8 cellular contexts compared by ENCODE assay signal in genomic region chr2:54456526-54457325, GRCh38. TPM values are rescaled to one million over a fixed set of nuclear protein-coding genes. Genes with fewer than 3 reads are reported as not detected.
DNase-seq lines count a peak whose midpoint lies in the region; ATAC-seq and TF ChIP-seq lines count a peak whose summit lies in the region.

No MANE protein-coding gene starts in this region.

- no peaks in the 10 kb centered on the region for H3K9me3 Mint-ChIP-seq in MCF 10A (ENCODE audit: unreplicated experiment)

- no peaks in the 10 kb centered on the region for H3K36me3 Mint-ChIP-seq in MCF 10A (ENCODE audit: insufficient read depth, unreplicated experiment)

- H3K79me2 ChIP-seq in PC-9 (ENCODE audit: low read depth) = no peaks in the 10 kb centered on the region

- no peaks in the 10 kb centered on the region for H3K4me1 Mint-ChIP-seq in MCF 10A (ENCODE audit: insufficient read depth, unreplicated experiment)

- TF ChIP-seq CTCF in PC-9 (conservative IDR thresholded peaks at IDR 0.05) (no peak), MCF 10A (IDR thresholded peaks at IDR 0.05; ENCODE audit: unreplicated experiment) (no peak)

- H3K27me3 Mint-ChIP-seq in MCF 10A (ENCODE audit: insufficient read depth, unreplicated experiment) = no peaks in the 10 kb centered on the region

- intact Hi-C loops in PC-9 (cut with micrococcal nuclease; ENCODE audit: unreplicated experiment) (loop anchor here (1.0 to 10.0 kb wide), 7 partner anchors 26 to 342 kb away; partner anchors contain the start of gene ACYP2), MCF 10A (cut with micrococcal nuclease) (no loop called here)

- peak; percentile 71 for DNase-seq in NCI-H748 (lab: John Stamatoyannopoulos, UW; ENCODE audit: unreplicated experiment)
- no peak for DNase-seq in NCI-H748 treated with DMSO at 0.1 percent for 48 hours (lab: John Stamatoyannopoulos, UW)
- DNase-seq in PC-9 = peak in 1 of 2 experiments; percentile 58
- peak; percentile 26 for DNase-seq in MCF 10A (ENCODE audit: unreplicated experiment)
- DNase-seq in iPS-NIHi11 (ENCODE audit: low spot score) = peak; percentile 70

- H3K27me3 ChIP-seq in PC-9 (ENCODE audit: insufficient read depth, low read depth) = no peaks in the 10 kb centered on the region; the same call in 1 of the 2 replicates

- H3F3A ChIP-seq in PC-9 (ENCODE audit: insufficient read depth, low read depth) = peaks cover 16% of the 10 kb centered on the region

- POLR2A ChIA-PET in PC-9 (lab: Charles Lee; ENCODE audit: unreplicated experiment) (interaction anchor here (0.6 to 1.1 kb wide), 3 partner anchors 67 to 101 kb away, joined by 6 to 19 read pairs (median 6); no protein-coding TSS in a partner anchor), MCF 10A (lab: Yijun Ruan, JAX) (interaction anchor here (0.9 to 1.0 kb wide), 2 partner anchors 10 to 126 kb away, joined by 3 read pairs; a partner anchor contains a TSS)

- H3K27ac Mint-ChIP-seq in MCF 10A (ENCODE audit: low read depth, unreplicated experiment) = no peak overlapping the region

- ATAC-seq in HG02885 (IDR thresholded peaks at IDR 0.05; ENCODE audit: poor library complexity, unreplicated experiment) (peak; percentile 59), HG02610 (IDR thresholded peaks at IDR 0.05; ENCODE audit: unreplicated experiment) (no peak)

- H3K4me1 ChIP-seq in PC-9 (replicated peaks; ENCODE audit: insufficient read depth) = peaks cover 28% of the 10 kb centered on the region

- H3K9me2 ChIP-seq in PC-9 (ENCODE audit: insufficient read depth) = no peaks in the 10 kb centered on the region

- peak overlapping the region; percentile 76 for H2AFZ ChIP-seq in PC-9

- no peaks in the 10 kb centered on the region for H3K9me3 ChIP-seq in PC-9 (ENCODE audit: insufficient read depth, low read depth)

- H3K4me3 ChIP-seq in PC-9 (peak overlapping the region; percentile 68), skin epidermis (peak overlapping the region; percentile 39 to 81 (median 62))

- no peaks in the 10 kb centered on the region for H3K36me3 ChIP-seq in PC-9 (ENCODE audit: low read depth)

- CTCF ChIA-PET in PC-9 (lab: Charles Lee) (interaction anchor here (0.6 to 1.0 kb wide), 2 partner anchors 40 to 54 kb away, joined by 5 to 7 read pairs; no protein-coding TSS in a partner anchor), MCF 10A (lab: Yijun Ruan, JAX) (interaction anchor here (1.4 kb wide), 1 partner anchor 10 kb away, joined by 4 read pairs; no protein-coding TSS in a partner anchor)

- no TSS peak for BruUV-seq in PC-9 (replicated peaks; lab: Mats Ljungman, UMichigan)
- no TSS peak for BruUV-seq in MCF 10A (replicated peaks; lab: Mats Ljungman, UMichigan)

- H3K27ac ChIP-seq in PC-9 (no peak overlapping the region), skin epidermis (peak overlapping the region; percentile 33 to 93 (median 79))

- H4K20me1 ChIP-seq in PC-9 (ENCODE audit: insufficient read depth) = no peaks in the 10 kb centered on the region

- peak overlapping the region; percentile 76 for H3K4me3 Mint-ChIP-seq in MCF 10A (ENCODE audit: unreplicated experiment)

- H3K4me2 ChIP-seq in PC-9 = peak overlapping the region; percentile 97

RNA-seq across cellular contexts. Expression of gene SPTBN1, which starts 0.6 kb away (rescaled TPM):
- total RNA-seq in PC-9 (2021) (234 and 262 TPM in 2 replicates), MCF 10A (2022) (148 and 171 TPM in 2 replicates)
